33 cellular contexts compared by ENCODE assay signal in the genomic region with DNA sequence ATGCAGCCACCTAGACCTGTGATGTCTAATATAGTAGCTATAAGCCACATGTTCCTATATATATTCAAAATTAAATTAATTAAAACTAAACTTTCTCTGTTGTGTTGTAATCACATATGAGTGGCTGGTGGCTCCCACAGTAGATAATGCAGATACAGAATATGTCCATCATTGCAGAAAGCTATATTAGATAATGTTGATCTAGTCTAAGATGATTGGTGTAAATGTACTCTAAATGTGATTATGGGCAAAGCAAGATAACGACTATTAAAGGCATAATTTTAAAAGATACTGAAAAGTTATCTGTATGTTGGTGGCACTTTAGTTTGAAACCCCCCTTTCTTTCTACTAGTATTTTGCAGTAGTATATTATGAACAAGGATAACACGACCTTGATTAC. TPM values are rescaled to one million over a fixed set of nuclear protein-coding genes. Genes with fewer than 3 reads are reported as not detected.
"Had no signal": no experiment of that assay in that cellular context is flagged by ENCODE, and none has a peak within 500 bp of the region (broad histone marks: within the 10 kb centered on the region; RNA-seq: fewer than 3 reads in every experiment).

No MANE protein-coding gene starts in this region.

- H3K27ac ChIP-seq: brain microvascular endothelial cell, SJCRH30, VCaP had no signal

- H3K9me3 ChIP-seq: SJCRH30 had no signal

- DNase-seq: activated B cell treated with CpG ODN at 0.5 μM for 24 hours; activated CD4-positive, alpha-beta memory T cell treated with anti-CD3 and anti-CD28 coated beads for 36 hours; activated CD4-positive, alpha-beta T cell treated with anti-CD3 and anti-CD28 coated beads for 4 hours; activated CD4-positive, alpha-beta T cell treated with anti-CD3 and anti-CD28 coated beads, Interleukin-2, amount 50 U/mL, for 1 hour; activated CD4-positive, CD25-positive, alpha-beta regulatory T cell treated with anti-CD3 and anti-CD28 coated beads, Interleukin-2, amount 50 U/mL, for 72 hours; activated CD8-positive, alpha-beta memory T cell treated with anti-CD3 and anti-CD28 coated beads, Interleukin-2, amount 50 U/mL, for 4 hours; activated effector memory CD4-positive, alpha-beta T cell treated with Interleukin-2 at 50 U/mL for 16 hours; activated naive CD4-positive, alpha-beta T cell treated with anti-CD3 and anti-CD28 coated beads, Interleukin-2, amount 10 ng/mL, durations not matched to agents 7 days and 5 days; activated naive CD8-positive, alpha-beta T cell treated with anti-CD3 and anti-CD28 coated beads, Interleukin-2, amount 50 U/mL, for 24 hours; activated T-cell treated with anti-CD3 and anti-CD28 coated beads for 4 hours; activated T-cell treated with anti-CD3 and anti-CD28 coated beads, Interleukin-2, amount 50 U/mL, for 4 hours; anterior cingulate cortex; central memory CD4-positive, alpha-beta T cell; NCI-H1048; NCI-H1105 treated with DMSO at 0.1 percent for 48 hours; NCI-H1436; NCI-H1694; NCI-H1930; NCI-H2081 treated with DMSO at 0.1 percent for 48 hours; NCI-H226; NCI-H446 treated with DMSO at 0.1 percent for 48 hours; NCI-H524 treated with DMSO at 0.1 percent for 48 hours; NK-92 treated with Interleukin-12 subunit alpha and Interleukin-12 subunit beta, amount 100 ng/mL, for 24 hours; SHP77; SW 1271; T-helper 1 cell; T-helper 2 cell; T-helper 9 cell had no signal

- H3K27me3 ChIP-seq: brain microvascular endothelial cell, SJCRH30 had no signal

- ATAC-seq: activated naive CD8-positive, alpha-beta T cell treated with anti-CD3 and anti-CD28 coated beads, Interleukin-2, amount 50 U/mL, for 24 hours; activated T-cell treated with anti-CD3 and anti-CD28 coated beads, Interleukin-2, amount 50 U/mL, for 4 hours had no signal

- H3K36me3 ChIP-seq: brain microvascular endothelial cell, SJCRH30 had no signal

- H3K4me3 ChIP-seq: SJCRH30 had no signal

- H3K4me1 ChIP-seq: SJCRH30 had no signal

- FAIRE-seq: colon had no signal

RNA-seq across cellular contexts. Expression of gene HGF, which starts 5.7 kb away (rescaled TPM):
- total RNA-seq: activated B cell treated with CpG ODN at 0.5 μM for 24 hours; activated CD4-positive, alpha-beta memory T cell treated with anti-CD3 and anti-CD28 coated beads for 36 hours; OCI-LY7 had no signal
